17 cellular contexts compared by ENCODE assay signal in genomic region chr12:75135021-75135420, GRCh38.
A peak's percentile ranks its signal among the peaks of the same experiment; 100 is the strongest.
DNase-seq lines count a peak whose midpoint lies in the region; ATAC-seq and TF ChIP-seq lines count a peak whose summit lies in the region.
"Had no signal": no experiment of that assay in that cellular context is flagged by ENCODE, and none has a peak within 500 bp of the region (broad histone marks: within the 10 kb centered on the region; RNA-seq: fewer than 3 reads in every experiment).

No MANE protein-coding gene starts in this region.

- intact Hi-C loops in stomach (cut with DNase I; ENCODE audit: low total_unique reads) = no loop called here

- TF ChIP-seq CTCF in stomach (IDR thresholded peaks at IDR 0.05) = no peak

- no peak for TF ChIP-seq POLR2A in stomach (IDR thresholded peaks at IDR 0.05)

- no peaks in the 10 kb centered on the region for H3K36me3 ChIP-seq in stomach
- H3K36me3 ChIP-seq: BE2C, HAP-1 had no signal

- H3K27me3 ChIP-seq in stomach = no peaks in the 10 kb centered on the region
- H3K27me3 ChIP-seq: BE2C had no signal

- WGBS in stomach, 5 donors = 21 to 39% (median 35%) methylated on average over 1 of the region's 1 CpG

- no peak overlapping the region for H3K4me3 ChIP-seq in stomach
- H3K4me3 ChIP-seq: GM12878, GM23248, HAP-1 had no signal

- no peak for TF ChIP-seq EP300 in stomach (IDR thresholded peaks at IDR 0.05)

- DNase-seq in NCI-H82 (lab: John Stamatoyannopoulos, UW) (peak; percentile 44), NCI-H82 treated with DMSO at 0.1 percent for 48 hours (lab: John Stamatoyannopoulos, UW; ENCODE audit: unreplicated experiment) (no peak), NCI-H446 (lab: John Stamatoyannopoulos, UW) (peak; percentile 55 to 83), cerebellar cortex (ENCODE audit: low spot score) (peak; percentile 70), NCI-H226 (no peak), stomach (no peak)
- DNase-seq: ACHN; BE2C; C1 segment of cervical spinal cord; CD4-positive, CD25-positive, alpha-beta regulatory T cell; CD8-positive, alpha-beta memory T cell; COR-L47; DMS79 treated with DMSO at 0.1 percent for 48 hours; GM23248 had no signal

- H3K9me3 ChIP-seq in stomach = no peaks in the 10 kb centered on the region
- H3K9me3 ChIP-seq: BE2C, HAP-1 had no signal

- ATAC-seq in HG02938 (IDR thresholded peaks at IDR 0.05; ENCODE audit: unreplicated experiment) = no peak
- ATAC-seq: GM12878 had no signal

- no peak overlapping the region for H3K27ac ChIP-seq in stomach
- H3K27ac ChIP-seq: GM23248 had no signal

- H3K4me1 ChIP-seq in stomach = no peaks in the 10 kb centered on the region
- H3K4me1 ChIP-seq: BE2C, HAP-1 had no signal

Comparison
In these comparisons a context has a peak if more than half of its experiments do, and no peak if none do; other contexts are left out.
1. DNase-seq: peak in NCI-H82 (single experiment), NCI-H446 (2 of 2) and cerebellar cortex (single experiment); none in NCI-H82 treated with DMSO at 0.1 percent for 48 hours (single experiment), NCI-H226 (single experiment) and stomach (single experiment).